Comparison of ENCODE assay signal across 8 cellular contexts in genomic region chr1:12549460-12550349, GRCh38.
DNase-seq lines count a peak whose midpoint lies in the region; ATAC-seq lines count a peak whose summit lies in the region.

No MANE protein-coding gene starts in this region.

- H3K9ac ChIP-seq in adipocyte (ENCODE audit: low read length), result peak overlapping the region; percentile 69
- H3K9ac ChIP-seq in subcutaneous abdominal adipose tissue (ENCODE audit: low read length in 5 of 5), result peak overlapping the region in 2 of 5 donors; percentile 10 to 16

- H3K27me3 ChIP-seq in adipocyte (replicated peaks; ENCODE audit: control insufficient read depth, insufficient read depth, low read length), result no peaks in the 10 kb centered on the region
- H3K27me3 ChIP-seq in subcutaneous abdominal adipose tissue (ENCODE audit: control insufficient read depth in 5 of 5, insufficient read depth in 4 of 5, low read length in 5 of 5), result peaks cover 0 to 2% (median 0%) of the 10 kb centered on the region in 5 donors

- H3K9me3 ChIP-seq in adipocyte (ENCODE audit: control insufficient read depth, low read length), result no peaks in the 10 kb centered on the region
- H3K9me3 ChIP-seq in subcutaneous abdominal adipose tissue (ENCODE audit: control insufficient read depth in 5 of 5, low read length in 5 of 5), result no peaks in the 10 kb centered on the region

- H3K27ac ChIP-seq in subcutaneous abdominal adipose tissue (ENCODE audit: low read depth, low read length), result peak overlapping the region; percentile 76

- H3K4me1 ChIP-seq in adipocyte (ENCODE audit: control insufficient read depth, insufficient read depth, low read length) (peaks cover 42% of the 10 kb centered on the region), subcutaneous abdominal adipose tissue (ENCODE audit: control insufficient read depth in 5 of 5, insufficient read depth in 5 of 5, low read length in 5 of 5) (peaks cover 13 to 62% (median 60%) of the 10 kb centered on the region in 5 donors)

- H3K4me3 ChIP-seq in adipocyte (ENCODE audit: low read length) (peak overlapping the region; percentile 61), subcutaneous abdominal adipose tissue (ENCODE audit: low read depth in 1 of 5, low read length in 5 of 5) (peak overlapping the region in 3 of 5 donors; percentile 22 to 40 (median 26))

- ATAC-seq in GM21529 (IDR thresholded peaks at IDR 0.05; ENCODE audit: unreplicated experiment) (no peak), HG03571 (IDR thresholded peaks at IDR 0.05; ENCODE audit: unreplicated experiment) (no peak), GM18517 (IDR thresholded peaks at IDR 0.05; ENCODE audit: unreplicated experiment) (no peak)

- H3K36me3 ChIP-seq in adipocyte (ENCODE audit: control insufficient read depth, insufficient read depth, low read length, severe bottlenecking), result no peaks in the 10 kb centered on the region
- H3K36me3 ChIP-seq in subcutaneous abdominal adipose tissue (ENCODE audit: control insufficient read depth in 5 of 5, insufficient read depth in 5 of 5, low read length in 5 of 5), result no peaks in the 10 kb centered on the region

- peak; percentile 88 for DNase-seq in AG08396 (ENCODE audit: low spot score)
- DNase-seq in HS-5 (ENCODE audit: low read depth), result peak; percentile 81
- DNase-seq in adipocyte (ENCODE audit: low read depth), result peak; percentile 81
- DNase-seq in islet precursor cell, result peak; percentile 68
